ENCODE assay signal across 12 cellular contexts in the genomic region with DNA sequence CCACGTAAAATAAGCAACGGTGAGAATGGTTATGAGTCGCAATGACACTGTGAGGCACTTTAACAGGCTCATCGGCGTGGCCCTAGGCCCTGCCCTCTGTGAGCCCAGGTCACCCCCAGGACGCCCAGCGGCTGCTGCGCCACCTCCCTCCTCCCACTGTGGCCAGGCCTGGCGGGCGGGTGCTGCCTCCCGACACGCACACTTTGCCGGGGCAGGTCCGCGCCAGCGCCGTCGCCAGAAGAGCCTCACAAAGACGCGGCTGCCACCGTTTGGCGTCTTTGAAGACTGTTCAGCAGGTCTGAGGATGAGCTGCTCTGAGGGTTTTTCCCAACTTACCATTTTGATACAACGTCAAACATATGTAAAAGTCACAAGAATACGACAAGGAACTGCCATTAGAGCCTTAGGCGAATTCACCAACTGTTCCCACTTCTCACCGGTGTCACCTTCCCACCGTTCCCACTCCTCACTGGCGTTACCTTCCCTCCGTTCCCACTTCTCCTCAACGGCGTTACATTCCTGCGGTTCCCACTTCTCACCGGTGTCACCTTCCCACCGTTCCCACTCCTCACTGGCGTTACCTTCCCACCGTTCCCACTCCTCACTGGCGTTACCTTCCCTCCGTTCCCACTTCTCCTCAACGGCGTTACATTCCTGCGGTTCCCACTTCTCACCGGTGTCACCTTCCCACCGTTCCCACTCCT. TPM values are rescaled to one million over a fixed set of nuclear protein-coding genes. Genes with fewer than 3 reads are reported as not detected.
DNase-seq lines count a peak whose midpoint lies in the region; ATAC-seq and TF ChIP-seq lines count a peak whose summit lies in the region.
"Not testable (repeated sequence)": the region's sequence is repeated elsewhere in the genome, so short reads cannot be mapped to it uniquely, and the experiment has no call there.
"Had no signal": no experiment of that assay in that cellular context is flagged by ENCODE, and none has a peak within 500 bp of the region (broad histone marks: within the 10 kb centered on the region; RNA-seq: fewer than 3 reads in every experiment).

No MANE protein-coding gene starts in this region.

- H3K27me3 ChIP-seq in body of pancreas, result not testable (repeated sequence)

- DNase-seq in HT-29 (ENCODE audit: low spot score) (peak; percentile 11), body of pancreas (peak in 1 of 4 donors; percentile 9), glomerular visceral epithelial cell (ENCODE audit: extremely low spot score) (peak; percentile 16), left colon (peak in 1 of 2 donors; percentile 26), posterior vena cava (ENCODE audit: low spot score) (peak; percentile 75)
- DNase-seq in activated T-cell treated with anti-CD3 and anti-CD28 coated beads, Interleukin-2, amount 50 U/mL, for 24 hours, result peak; percentile 44
- peak; percentile 30 for DNase-seq in stimulated activated naive CD8-positive, alpha-beta T cell treated with anti-CD3 and anti-CD28 coated beads, Interleukin-15, Interleukin-2, amounts not matched to agents 100 U/mL and 50 U/mL, for 24 hours

- not testable (repeated sequence) for TF ChIP-seq CTCF in body of pancreas (IDR thresholded peaks at IDR 0.05)

- H3K4me1 Mint-ChIP-seq in activated T-cell treated with anti-CD3 and anti-CD28 coated beads, Interleukin-2, amount 50 U/mL, for 24 hours (ENCODE audit: low read depth), result peaks cover 32% of the 10 kb centered on the region

- H3K4me3 ChIP-seq in body of pancreas, result not testable (repeated sequence)

- 48 to 70% methylated on average over 41 to 43 of the region's 43 CpGs for WGBS in body of pancreas, 2 donors

- not testable (repeated sequence) for H3K36me3 ChIP-seq in body of pancreas (replicated peaks in 1 of 2; ENCODE audit: insufficient read depth in 1 of 2, low read depth in 2 of 2)

- peaks cover 16% of the 10 kb centered on the region for H3K4me1 ChIP-seq in body of pancreas

- not testable (repeated sequence) for H3K9me3 ChIP-seq in body of pancreas

- H3K36me3 Mint-ChIP-seq in activated T-cell treated with anti-CD3 and anti-CD28 coated beads, Interleukin-2, amount 50 U/mL, for 24 hours (ENCODE audit: low read depth), result not testable (repeated sequence)

- intact Hi-C loops in body of pancreas (cut with DNase I); left colon (cut with DNase I, micrococcal nuclease); posterior vena cava (cut with DNase I): not testable (repeated sequence)

- not testable (repeated sequence) for H3K9me3 Mint-ChIP-seq in activated T-cell treated with anti-CD3 and anti-CD28 coated beads, Interleukin-2, amount 50 U/mL, for 24 hours

- TF ChIP-seq POLR2A in body of pancreas (IDR thresholded peaks at IDR 0.05), result peak in 2 of 3 donors; percentile 9 to 35

- peaks cover 45% of the 10 kb centered on the region for H3K27me3 Mint-ChIP-seq in activated T-cell treated with anti-CD3 and anti-CD28 coated beads, Interleukin-2, amount 50 U/mL, for 24 hours

- ATAC-seq in body of pancreas, result peak; percentile 47
- peak; percentile 21 for ATAC-seq in left colon
- not testable (repeated sequence) for ATAC-seq in stimulated activated naive CD8-positive, alpha-beta T cell treated with anti-CD3 and anti-CD28 coated beads, Interleukin-15, Interleukin-2, amounts not matched to agents 100 U/mL and 50 U/mL, for 24 hours

- not testable (repeated sequence) for H3K27ac Mint-ChIP-seq in activated T-cell treated with anti-CD3 and anti-CD28 coated beads, Interleukin-2, amount 50 U/mL, for 24 hours

- H3K27ac ChIP-seq in body of pancreas, result peak overlapping the region in 2 of 4 donors; percentile 15 to 73

- H3K4me3 Mint-ChIP-seq in activated T-cell treated with anti-CD3 and anti-CD28 coated beads, Interleukin-2, amount 50 U/mL, for 24 hours, result not testable (repeated sequence)

RNA-seq across cellular contexts. Expression of gene CFAP46, which starts 22.5 kb away (rescaled TPM):
- not detected in 2 replicates for total RNA-seq in HT-29 (2014; rRNA removed; shearing (Covaris generic))
- total RNA-seq in body of pancreas, result under 1 TPM; 0.33 to 0.52 TPM
- total RNA-seq in left colon, result under 1 TPM in 1 of 2 donors, not detected in 1; 0.37 TPM
- under 1 TPM; 0.14 to 0.81 TPM for total RNA-seq in posterior vena cava
- total RNA-seq: activated CD4-positive, alpha-beta T cell treated with anti-CD3 and anti-CD28 coated beads, Interleukin-2, amount 10 ng/mL, durations not matched to agents 24 days and 14 days; activated CD8-positive, alpha-beta memory T cell treated with anti-CD3 and anti-CD28 coated beads, Interleukin-2, amount 10 ng/mL, durations not matched to agents 7 days and 5 days; activated T-helper 17 cell treated with anti-CD3 and anti-CD28 coated beads, Interleukin-2, amount 50 U/mL, for 72 hours; CD4-positive, alpha-beta memory T cell; transverse colon had no signal
